Comparison of ENCODE assay signal across 8 cellular contexts in the genomic region with DNA sequence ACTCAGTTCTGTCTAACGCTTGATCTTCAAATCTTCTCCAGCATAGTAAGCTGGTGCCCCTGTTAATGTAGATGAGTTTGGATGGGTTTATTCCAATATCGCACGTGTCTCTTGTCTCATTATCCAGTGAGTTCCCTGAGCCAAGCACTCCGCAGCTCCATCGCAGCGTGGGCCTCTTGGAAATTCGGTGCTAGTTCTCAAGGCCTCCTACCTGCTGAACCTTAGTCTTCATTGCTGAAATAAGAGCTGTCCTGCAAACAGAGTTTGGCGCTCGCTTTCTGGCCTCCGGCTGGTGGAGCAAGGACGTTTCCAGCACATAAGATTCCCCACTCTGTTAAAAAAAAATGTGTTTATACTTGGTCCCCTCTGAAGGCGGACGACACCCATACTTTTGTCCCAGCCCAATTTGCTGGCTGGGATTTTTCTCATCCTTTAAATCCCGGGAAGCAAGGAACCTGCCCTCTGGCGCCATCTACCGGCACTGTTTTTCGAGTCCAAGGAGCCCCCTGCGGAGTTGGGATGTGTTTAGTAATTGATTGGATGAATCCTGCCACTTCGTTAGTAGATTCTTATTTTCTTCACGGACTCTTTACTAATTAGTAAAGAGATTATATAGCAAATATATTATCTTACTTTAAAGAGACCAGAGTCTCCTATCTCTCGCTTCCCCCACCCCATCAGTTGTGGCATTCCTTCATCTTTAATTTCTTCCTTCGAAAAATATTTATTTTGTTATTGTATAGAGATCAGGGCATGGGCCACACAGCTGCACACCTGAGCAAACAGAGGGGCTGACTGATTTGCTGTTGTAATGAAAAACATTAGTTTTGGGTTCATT. TPM values are rescaled to one million over a fixed set of nuclear protein-coding genes. Genes with fewer than 3 reads are reported as not detected.
DNase-seq lines count a peak whose midpoint lies in the region; ATAC-seq and TF ChIP-seq lines count a peak whose summit lies in the region.

No MANE protein-coding gene starts in this region.

- TF ChIP-seq CTCF in GM12864 (IDR thresholded peaks at IDR 0.05; ENCODE audit: low read depth, low read length, missing control alignments) = peak; percentile 71

- H3K9me3 ChIP-seq in trophoblast cell (ENCODE audit: insufficient read depth, low read depth, low read length) = no peaks in the 10 kb centered on the region

- H3K79me2 ChIP-seq in trophoblast cell (ENCODE audit: control insufficient read depth, insufficient read depth, low read length, poor library complexity) = no peaks in the 10 kb centered on the region

- H3K14ac ChIP-seq in trophoblast cell (ENCODE audit: low read length) = no peak overlapping the region

- H4K8ac ChIP-seq in trophoblast cell (ENCODE audit: low read depth, low read length) = no peak overlapping the region

- H2AK5ac ChIP-seq in trophoblast cell (ENCODE audit: low read length) = no peak overlapping the region

- DNase-seq in A172 (ENCODE audit: low spot score) (peak; percentile 57), GM12864 (ENCODE audit: low read depth) (no peak), NCI-H526 treated with DMSO at 0.1 percent for 48 hours (lab: John Stamatoyannopoulos, UW) (peak; percentile 16), globus pallidus (ENCODE audit: low spot score) (peak; percentile 52), trophoblast cell (peak; percentile 38 to 83), OCI-M2 (lab: John Stamatoyannopoulos, UW; ENCODE audit: unreplicated experiment) (no peak)
- peak; percentile 9 for DNase-seq in activated gamma-delta T cell treated with anti-CD3 and anti-CD28 coated beads, Interleukin-2, amount 50 U/mL, for 16 hours (ENCODE audit: low read depth)

- no peak overlapping the region for H4K12ac ChIP-seq in trophoblast cell (ENCODE audit: low read depth, low read length)

- H2AFZ ChIP-seq in trophoblast cell (ENCODE audit: insufficient read depth, low read length, poor library complexity) = no peak overlapping the region

- H3K9ac ChIP-seq in trophoblast cell (ENCODE audit: low read length) = no peak overlapping the region

- H3K4me2 ChIP-seq in trophoblast cell (ENCODE audit: low read length) = no peak overlapping the region

- H3K23ac ChIP-seq in trophoblast cell (ENCODE audit: low read length) = no peak overlapping the region

- H3K4me3 ChIP-seq in GM12864 (ENCODE audit: low read depth, low read length) (no peak overlapping the region), trophoblast cell (ENCODE audit: low read depth, low read length) (no peak overlapping the region)

- no peaks in the 10 kb centered on the region for H3K27me3 ChIP-seq in trophoblast cell (ENCODE audit: insufficient read depth, low read length)

- no peak overlapping the region for H3K4ac ChIP-seq in trophoblast cell (ENCODE audit: low read depth, low read length)

- H3K27ac ChIP-seq in trophoblast cell (ENCODE audit: low read depth, low read length) = no peak overlapping the region

- H2BK5ac ChIP-seq in trophoblast cell (ENCODE audit: low read depth, low read length, poor library complexity) = no peak overlapping the region

- no peaks in the 10 kb centered on the region for H3K4me1 ChIP-seq in trophoblast cell (ENCODE audit: control insufficient read depth in 1 of 2, insufficient read depth in 2 of 2, low read length in 2 of 2)

- no peak overlapping the region for H4K91ac ChIP-seq in trophoblast cell (ENCODE audit: low read depth, low read length)

- H2BK120ac ChIP-seq in trophoblast cell (ENCODE audit: insufficient read depth, low read length, poor library complexity) = no peak overlapping the region

- no peak for ATAC-seq in GM21367 (IDR thresholded peaks at IDR 0.05; ENCODE audit: unreplicated experiment)

- H3K79me1 ChIP-seq in trophoblast cell (ENCODE audit: low read length) = no peaks in the 10 kb centered on the region

- H3K18ac ChIP-seq in trophoblast cell (ENCODE audit: low read length) = no peak overlapping the region

- H2BK12ac ChIP-seq in trophoblast cell (ENCODE audit: low read length) = no peak overlapping the region

- no peaks in the 10 kb centered on the region for H3K36me3 ChIP-seq in trophoblast cell (ENCODE audit: control insufficient read depth in 1 of 2, insufficient read depth in 2 of 2, low read length in 2 of 2)

- no CpG with 5 or more reads among the region's 22 CpGs for WGBS in trophoblast cell (ENCODE audit: extremely low coverage, insufficient coverage, insufficient read length)

RNA-seq across cellular contexts. Expression of a gene that starts 14.7 kb away (rescaled TPM):
- 73.6 and 82.2 TPM in 2 replicates for total RNA-seq in A172 (2014; rRNA removed; shearing (Covaris generic))
- polyA plus RNA-seq in trophoblast cell (2013) = 48.6 and 50.2 TPM in 2 replicates

Comparison
In these comparisons a context has a peak if more than half of its experiments do, and no peak if none do; other contexts are left out.
1. DNase-seq: peak in A172 (single experiment), NCI-H526 treated with DMSO at 0.1 percent for 48 hours (single experiment), activated gamma-delta T cell treated with anti-CD3 and anti-CD28 coated beads, Interleukin-2, amount 50 U/mL, for 16 hours (single experiment), globus pallidus (single experiment) and trophoblast cell (2 of 2); none in GM12864 (single experiment) and OCI-M2 (single experiment).